17 cellular contexts compared by ENCODE assay signal in the genomic region with DNA sequence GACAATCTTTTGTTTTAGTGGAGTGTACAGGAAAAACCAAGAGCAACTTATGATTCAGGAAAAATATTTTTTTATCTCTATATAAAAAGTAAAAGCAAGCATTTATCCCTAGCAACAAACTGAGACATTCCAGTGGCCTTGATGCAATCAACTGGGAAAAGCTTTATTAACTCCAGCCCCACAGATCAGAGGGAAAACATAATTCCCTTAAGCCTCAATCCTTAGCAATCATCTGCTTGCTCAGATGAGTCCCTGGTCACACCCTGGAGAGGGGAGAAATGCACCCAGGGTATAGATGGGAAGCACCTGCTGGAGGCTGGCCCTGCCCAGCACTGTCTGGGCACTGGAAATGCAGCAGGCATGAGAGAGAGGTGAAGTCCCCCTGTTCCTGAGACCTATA.
"Had no signal": no experiment of that assay in that cellular context is flagged by ENCODE, and none has a peak within 500 bp of the region (broad histone marks: within the 10 kb centered on the region; RNA-seq: fewer than 3 reads in every experiment).

No MANE protein-coding gene starts in this region.

- DNase-seq: activated CD4-positive, alpha-beta T cell treated with anti-CD3 and anti-CD28 coated beads for 36 hours; activated CD4-positive, alpha-beta T cell treated with anti-CD3 and anti-CD28 coated beads, Interleukin-2, amount 50 U/mL, for 48 hours; activated naive CD8-positive, alpha-beta T cell treated with anti-CD3 and anti-CD28 coated beads for 36 hours; aorta; brain microvascular endothelial cell; central memory CD4-positive, alpha-beta T cell; erythroblast; immature natural killer cell; kidney glomerular epithelial cell; left ventricle myocardium superior; mucosa of descending colon; naive thymus-derived CD8-positive, alpha-beta T cell; ovary; right lobe of liver; stimulated activated CD4-positive, alpha-beta T cell treated with anti-CD3 and anti-CD28 coated beads, Interleukin-4, amount 100 ng/mL, for 24 hours; substantia nigra; tibial artery had no signal

- H3K4me3 ChIP-seq: mucosa of descending colon, ovary, right lobe of liver, tibial artery had no signal

- H3K9me3 ChIP-seq: mucosa of descending colon, ovary, right lobe of liver, tibial artery had no signal

- H3K4me1 ChIP-seq: right lobe of liver, tibial artery had no signal

- H3K36me3 ChIP-seq: brain microvascular endothelial cell, ovary, right lobe of liver, tibial artery had no signal

- H3K27ac ChIP-seq: brain microvascular endothelial cell, ovary, right lobe of liver, tibial artery had no signal

- H3K27me3 ChIP-seq: brain microvascular endothelial cell, ovary, right lobe of liver, tibial artery had no signal
